19 cellular contexts compared by ENCODE assay signal in the genomic region with DNA sequence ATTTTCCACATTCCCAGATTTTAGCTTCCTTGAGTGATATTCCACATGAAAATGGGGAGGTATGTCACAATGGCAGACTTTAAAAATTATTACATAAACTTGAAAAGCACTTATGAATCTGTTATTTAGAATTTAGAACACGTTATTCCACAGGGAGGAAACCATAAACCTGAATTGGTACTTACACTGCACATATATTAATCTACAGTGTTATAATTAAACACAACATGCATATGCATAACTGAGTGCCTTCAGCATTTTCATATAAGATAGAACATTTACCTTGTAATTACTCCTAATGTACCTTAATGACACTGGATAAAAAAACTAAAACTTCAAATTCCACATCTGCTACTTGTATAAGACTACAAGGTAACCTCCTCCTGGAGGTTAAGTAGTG.
"Had no signal": no experiment of that assay in that cellular context is flagged by ENCODE, and none has a peak within 500 bp of the region (broad histone marks: within the 10 kb centered on the region; RNA-seq: fewer than 3 reads in every experiment).

No MANE protein-coding gene starts in this region.

- H3K27ac ChIP-seq: skin epidermis, testis, transverse colon had no signal

- FAIRE-seq: endometrium, islet of Langerhans had no signal

- H3K9me3 ChIP-seq: heart left ventricle, testis, transverse colon had no signal

- H3K4me3 ChIP-seq: dorsolateral prefrontal cortex, heart left ventricle, skin epidermis, testis, transverse colon had no signal

- H3K36me3 ChIP-seq: transverse colon had no signal

- H3K27me3 ChIP-seq: heart left ventricle, testis had no signal

- DNase-seq: cortex of kidney; dorsolateral prefrontal cortex; effector memory CD4-positive, alpha-beta T cell; erythroblast; foreskin melanocyte; heart left ventricle; hippocampal formation; kidney glomerular epithelial cell; natural killer cell; posterior cingulate gyrus; stimulated activated CD4-positive, alpha-beta T cell treated with anti-CD3 and anti-CD28 coated beads, Interleukin-2, amount 100 ng/mL, for 24 hours; stimulated activated CD4-positive, alpha-beta T cell treated with anti-CD3 and anti-CD28 coated beads, Interleukin-4, amount 100 ng/mL, for 4 hours; stimulated activated naive B cell treated with anti-CD40 and anti-IgM and Interleukin-4, amounts not matched to agents 10 μg/mL and 1 μg/mL and 100 μg/mL, for 72 hours; stimulated activated naive CD8-positive, alpha-beta T cell treated with anti-CD3 and anti-CD28 coated beads, Interleukin-15, amount 100 ng/mL, for 72 hours; testis; transverse colon had no signal
